8 cellular contexts compared by ENCODE assay signal in genomic region chr12:48105321-48105866, GRCh38. TPM values are rescaled to one million over a fixed set of nuclear protein-coding genes. Genes with fewer than 3 reads are reported as not detected.
DNase-seq lines count a peak whose midpoint lies in the region; ATAC-seq and TF ChIP-seq lines count a peak whose summit lies in the region.

No MANE protein-coding gene starts in this region.

- H3K36me3 Mint-ChIP-seq in immature natural killer cell, result no peaks in the 10 kb centered on the region

- H3K9ac ChIP-seq in SK-N-SH, result peak overlapping the region; percentile 84

- peak overlapping the region; percentile 78 for H3K4me2 ChIP-seq in SK-N-SH

- POLR2A ChIA-PET in SK-N-SH (lab: Yijun Ruan, JAX), result interaction anchor here (0.6 to 2.0 kb wide), 10 partner anchors 14 to 362 kb away, joined by 3 to 8 read pairs (median 4); partner anchors contain the start of genes ASB8, CCDC184, PFKM and VDR

- no peaks in the 10 kb centered on the region for H3K9me3 Mint-ChIP-seq in immature natural killer cell

- peak; percentile 23 for ATAC-seq in GM19025 (IDR thresholded peaks at IDR 0.05; ENCODE audit: low read depth, unreplicated experiment)
- ATAC-seq in HG03196 (IDR thresholded peaks at IDR 0.05; ENCODE audit: unreplicated experiment), result peak; percentile 30

- TF ChIP-seq CTCF in SK-N-SH (IDR thresholded peaks at IDR 0.05), result no peak

- no peak for TF ChIP-seq RAD21 in SK-N-SH (IDR thresholded peaks at IDR 0.05; ENCODE audit: low read length)

- H3K27ac ChIP-seq in ACC112 (ENCODE audit: low read depth, low read length) (peak overlapping the region; percentile 96), SK-N-SH (ENCODE audit: low read depth in 2 of 2, low read length in 1 of 2) (peak overlapping the region; percentile 95 to 99)

- H3K9me3 ChIP-seq in SK-N-SH, result no peaks in the 10 kb centered on the region

- CTCF ChIA-PET in SK-N-SH (lab: Yijun Ruan, JAX), result interaction anchor here (1.1 to 1.8 kb wide), 5 partner anchors 14 to 514 kb away, joined by 3 to 6 read pairs (median 4); partner anchors contain the start of gene ASB8

- peak overlapping the region; percentile 91 for H3K4me3 ChIP-seq in ACC112 (ENCODE audit: low read depth, low read length)
- peak overlapping the region; percentile 85 to 98 for H3K4me3 ChIP-seq in SK-N-SH (ENCODE audit: low read depth in 2 of 2, low read length in 1 of 2)

- H3K4me1 ChIP-seq in ACC112 (ENCODE audit: control insufficient read depth, insufficient read depth, low read length, unreplicated experiment), result peaks cover 16% of the 10 kb centered on the region
- peaks cover 10 to 13% of the 10 kb centered on the region in 2 experiments; a peak in 3 of 4 replicates for H3K4me1 ChIP-seq in SK-N-SH (ENCODE audit: control insufficient read depth in 1 of 2, insufficient read depth in 2 of 2, low read depth in 1 of 2, low read length in 1 of 2)

- TF ChIP-seq EP300 in SK-N-SH (IDR thresholded peaks at IDR 0.05; ENCODE audit: borderline replicate concordance in 1 of 2, low read depth in 1 of 2, low read length in 1 of 2), result no peak

- H3K4me1 Mint-ChIP-seq in immature natural killer cell, result peaks cover 32 to 44% of the 10 kb centered on the region in 2 donors

- H3K27ac Mint-ChIP-seq in immature natural killer cell, result peak overlapping the region; percentile 93 to 97 (median 94)

- H3K27me3 ChIP-seq in ACC112 (ENCODE audit: insufficient read depth, low read length) (no peaks in the 10 kb centered on the region), SK-N-SH (ENCODE audit: insufficient read depth) (no peaks in the 10 kb centered on the region)

- peaks cover 7 to 16% (median 13%) of the 10 kb centered on the region in 3 donors for H3K27me3 Mint-ChIP-seq in immature natural killer cell (ENCODE audit: low read depth in 3 of 3)

- no peaks in the 10 kb centered on the region for H3K36me3 ChIP-seq in ACC112 (ENCODE audit: insufficient read depth, low read length)
- H3K36me3 ChIP-seq in SK-N-SH (replicated peaks in 1 of 2; ENCODE audit: control insufficient read depth in 1 of 2, insufficient read depth in 2 of 2, low read length in 1 of 2), result peaks cover 0 to 4% of the 10 kb centered on the region in 2 experiments

- H3K4me3 Mint-ChIP-seq in immature natural killer cell, result peak overlapping the region; percentile 87 to 98 (median 94)

- H2AFZ ChIP-seq in ACC112 (ENCODE audit: low read length, unreplicated experiment) (peak overlapping the region; percentile 92), SK-N-SH (ENCODE audit: low read depth) (peak overlapping the region; percentile 99)

- WGBS in SK-N-SH (ENCODE audit: low lambda C conversion rate), result 3% methylated on average over 24 of the region's 30 CpGs

- H4K20me1 ChIP-seq in SK-N-SH (ENCODE audit: insufficient read depth), result no peaks in the 10 kb centered on the region

- H3F3A ChIP-seq in SK-N-SH (replicated peaks; ENCODE audit: insufficient read depth), result peaks cover 6% of the 10 kb centered on the region

- H3K79me2 ChIP-seq in ACC112 (ENCODE audit: control insufficient read depth, insufficient read depth, low read length, unreplicated experiment) (peaks cover 42% of the 10 kb centered on the region), SK-N-SH (ENCODE audit: insufficient read depth) (peaks cover 57% of the 10 kb centered on the region)

- no peaks in the 10 kb centered on the region for H3K9me2 ChIP-seq in SK-N-SH

- DNase-seq in SK-N-SH (no peak), amniotic epithelial cell (ENCODE audit: low read depth) (peak; percentile 22), immature natural killer cell (peak in 1 of 3 donors; percentile 47), NCI-H128 (lab: John Stamatoyannopoulos, UW; ENCODE audit: unreplicated experiment) (no peak)
- peak; percentile 21 to 45 for DNase-seq in stimulated activated CD4-positive, alpha-beta T cell treated with anti-CD3 and anti-CD28 coated beads, Interleukin-4, amount 100 ng/mL, for 4 hours

TF ChIP-seq in SK-N-SH, 30 proteins besides CTCF, POLR2A, EP300 and RAD21:
- no peak for TF ChIP-seq RFX5 (IDR thresholded peaks at IDR 0.05; ENCODE audit: low read length)
- no peak for TF ChIP-seq YY1 (IDR thresholded peaks at IDR 0.05; ENCODE audit: low read depth)
- TF ChIP-seq FOXM1 (IDR thresholded peaks at IDR 0.05; ENCODE audit: low read depth), result no peak
- no peak for TF ChIP-seq SMC3 (IDR thresholded peaks at IDR 0.05; ENCODE audit: low read depth, low read length)
- TF ChIP-seq NFIC (IDR thresholded peaks at IDR 0.05; ENCODE audit: borderline replicate concordance), result no peak
- no peak for TF ChIP-seq EZH2phosphoT487 (IDR thresholded peaks at IDR 0.05; ENCODE audit: borderline replicate concordance, low read depth)
- TF ChIP-seq USF1 (IDR thresholded peaks at IDR 0.05; ENCODE audit: borderline replicate concordance, low read depth), result no peak
- TF ChIP-seq USF2 (IDR thresholded peaks at IDR 0.05; ENCODE audit: borderline replicate concordance, low read depth, low read length), result no peak
- no peak for TF ChIP-seq RCOR1 (IDR thresholded peaks at IDR 0.05; ENCODE audit: low read length)
- TF ChIP-seq POLR2AphosphoS5 (IDR thresholded peaks at IDR 0.05; ENCODE audit: low read depth, low read length), result no peak
- no peak for TF ChIP-seq MEF2A (IDR thresholded peaks at IDR 0.05; ENCODE audit: borderline replicate concordance, low read depth)
- no peak for TF ChIP-seq CHD2 (IDR thresholded peaks at IDR 0.05; ENCODE audit: low read length, partially characterized antibody)
- TF ChIP-seq IRF3 (IDR thresholded peaks at IDR 0.05; ENCODE audit: low read depth, low read length), result no peak
- TF ChIP-seq RXRA (IDR thresholded peaks at IDR 0.05; ENCODE audit: borderline replicate concordance, low read depth), result no peak
- no peak for TF ChIP-seq FOXJ3 (CRISPR knock-in tag; IDR thresholded peaks at IDR 0.05)
- TF ChIP-seq TEAD4 (IDR thresholded peaks at IDR 0.05; ENCODE audit: borderline replicate concordance, insufficient read depth), result no peak

RNA-seq across cellular contexts. Expression of gene SENP1, which starts 0.5 kb away (rescaled TPM):
- polyA plus RNA-seq in SK-N-SH (2012; rRNA removed) (5.6 and 8.4 TPM in 2 replicates), immature natural killer cell (10 to 100 TPM in 1 of 3 donors, 1 to 10 TPM in 2; 4.0 to 14.6 (median 8.5) TPM)
- polyA plus RNA-seq in SK-N-SH (2012; cell fraction: cytosol; rRNA removed), result 7.8 and 8.0 TPM in 2 replicates
- polyA plus RNA-seq in SK-N-SH (2012; cell fraction: nucleus; rRNA removed), result 4.6 and 8.8 TPM in 2 replicates

RNA-seq across cellular contexts. Expression of gene PFKM, which starts 13.8 kb away (rescaled TPM):
- polyA plus RNA-seq in SK-N-SH (2012; rRNA removed) (85.0 and 111 TPM in 2 replicates), immature natural killer cell (1 to 10 TPM; 2.0 to 2.7 (median 2.7) TPM)
- polyA plus RNA-seq in SK-N-SH (2012; cell fraction: cytosol; rRNA removed), result 75.2 and 79.2 TPM in 2 replicates
- 120 and 183 TPM in 2 replicates for polyA plus RNA-seq in SK-N-SH (2012; cell fraction: nucleus; rRNA removed)

RNA-seq across cellular contexts. Expression of gene ASB8, which starts 51.9 kb away (rescaled TPM):
- polyA plus RNA-seq in SK-N-SH (2012; rRNA removed), result 13.8 and 16.9 TPM in 2 replicates
- 14.8 and 15.0 TPM in 2 replicates for polyA plus RNA-seq in SK-N-SH (2012; cell fraction: cytosol; rRNA removed)
- 13.5 and 24.6 TPM in 2 replicates for polyA plus RNA-seq in SK-N-SH (2012; cell fraction: nucleus; rRNA removed)
- 100 to 1,000 TPM in 1 of 3 donors, 10 to 100 TPM in 2; 68.0 to 140 (median 84.2) TPM for polyA plus RNA-seq in immature natural killer cell

Comparison
In these comparisons a context has a peak if more than half of its experiments do, and no peak if none do; other contexts are left out.
1. DNase-seq: peak in amniotic epithelial cell (single experiment) and stimulated activated CD4-positive, alpha-beta T cell treated with anti-CD3 and anti-CD28 coated beads, Interleukin-4, amount 100 ng/mL, for 4 hours (2 of 2); none in SK-N-SH (single experiment) and NCI-H128 (single experiment).
2. RNA of gene PFKM, which starts 13.8 kb away (polyA plus RNA-seq): 75.2 to 183 TPM in SK-N-SH; 2.0 to 2.7 TPM in immature natural killer cell; every median in the first group is over 10 times any median in the second.